ENCODE assay signal across 8 cellular contexts in the genomic region with DNA sequence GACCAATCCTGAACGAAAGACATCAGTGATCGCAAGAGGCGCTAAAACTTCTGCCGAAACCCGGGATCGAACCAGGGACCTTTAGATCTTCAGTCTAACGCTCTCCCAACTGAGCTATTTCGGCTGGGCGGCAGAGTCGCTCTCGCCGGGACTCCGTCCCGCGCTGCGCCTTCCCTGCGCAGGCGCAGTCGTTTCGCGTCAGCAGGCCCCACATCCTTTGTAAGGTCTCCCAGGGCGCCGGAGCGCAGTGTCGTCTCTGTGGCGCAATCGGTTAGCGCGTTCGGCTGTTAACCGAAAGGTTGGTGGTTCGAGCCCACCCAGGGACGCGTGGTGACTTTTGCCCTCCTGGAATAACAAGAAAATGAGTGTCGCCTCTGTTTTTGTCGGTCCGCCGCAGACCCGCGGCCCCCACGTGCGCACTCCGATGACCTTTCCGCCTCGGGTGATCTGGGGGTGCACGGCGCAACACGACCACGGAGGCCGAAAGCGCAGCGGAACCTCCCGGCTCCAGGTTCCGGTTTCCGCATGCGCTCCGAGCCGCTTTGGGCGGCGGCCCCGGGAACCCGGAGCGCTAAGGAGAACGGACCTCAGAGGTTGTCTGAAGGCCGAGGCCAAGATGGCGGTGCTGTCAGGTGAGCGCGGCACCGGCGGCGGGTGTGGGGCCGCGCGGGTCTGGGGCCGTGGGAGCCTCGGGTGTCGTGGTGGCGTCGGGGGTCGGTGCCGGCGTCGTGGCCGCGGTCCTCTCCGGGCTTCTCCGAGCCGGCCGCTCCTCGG. TPM values are rescaled to one million over a fixed set of nuclear protein-coding genes. Genes with fewer than 3 reads are reported as not detected.
DNase-seq lines count a peak whose midpoint lies in the region; ATAC-seq and TF ChIP-seq lines count a peak whose summit lies in the region.

Gene NDUFS7, plus strand, starts transcription at position 597 of the 774 bp plus-strand sequence. Its CDS starts 20 bp downstream, at position 617.

- no peaks in the 10 kb centered on the region for H3K9me3 Mint-ChIP-seq in activated naive CD4-positive, alpha-beta T cell treated with anti-CD3 and anti-CD28 coated beads, Interleukin-2, amount 50 U/mL, for 24 hours
- H3K9me3 Mint-ChIP-seq in osteocyte (ENCODE audit: unreplicated experiment) = no peaks in the 10 kb centered on the region

- peaks cover 11 to 18% of the 10 kb centered on the region in 2 donors for H3K4me1 ChIP-seq in thoracic aorta (ENCODE audit: control insufficient read depth in 1 of 2, low read depth in 2 of 2)

- ATAC-seq in HG02623 (IDR thresholded peaks at IDR 0.05; ENCODE audit: unreplicated experiment) (peak; percentile 71), thoracic aorta (ENCODE audit: insufficient number of reproducible peaks, low FRiP score, low read depth) (peak; percentile 94)

- peak within 1 kb of the TSS; percentile 91 for H3K4me3 Mint-ChIP-seq in activated naive CD4-positive, alpha-beta T cell treated with anti-CD3 and anti-CD28 coated beads, Interleukin-2, amount 50 U/mL, for 24 hours
- H3K4me3 Mint-ChIP-seq in osteocyte (ENCODE audit: unreplicated experiment) = peak within 1 kb of the TSS; percentile 85

- peaks cover 6% of the 10 kb centered on the region for H3K36me3 ChIP-seq in thoracic aorta

- peak; percentile 84 for DNase-seq in GM12864 (ENCODE audit: low read depth)
- DNase-seq in NCI-H1105 (lab: John Stamatoyannopoulos, UW) = peak; percentile 78
- peak; percentile 83 for DNase-seq in SKM-1 (lab: John Stamatoyannopoulos, UW; ENCODE audit: unreplicated experiment)
- peak; percentile 91 for DNase-seq in glomerular visceral epithelial cell (ENCODE audit: extremely low spot score)
- DNase-seq in osteocyte (ENCODE audit: extremely low spot score, unreplicated experiment) = peak; percentile 98
- peak; percentile 50 for DNase-seq in thoracic aorta (ENCODE audit: low spot score)

- TF ChIP-seq CTCF in GM12864 (IDR thresholded peaks at IDR 0.05; ENCODE audit: low read depth, low read length, missing control alignments) = peak; percentile 36
- TF ChIP-seq CTCF in osteocyte (IDR thresholded peaks at IDR 0.05) = peak; percentile 29
- TF ChIP-seq CTCF in thoracic aorta (IDR thresholded peaks at IDR 0.05) = peak; percentile 47

- H3K36me3 Mint-ChIP-seq in activated naive CD4-positive, alpha-beta T cell treated with anti-CD3 and anti-CD28 coated beads, Interleukin-2, amount 50 U/mL, for 24 hours = peaks cover 6% of the 10 kb centered on the region
- no peaks in the 10 kb centered on the region for H3K36me3 Mint-ChIP-seq in osteocyte (ENCODE audit: unreplicated experiment)

- peak within 1 kb of the TSS; percentile 100 for H3K27ac Mint-ChIP-seq in activated naive CD4-positive, alpha-beta T cell treated with anti-CD3 and anti-CD28 coated beads, Interleukin-2, amount 50 U/mL, for 24 hours
- H3K27ac Mint-ChIP-seq in osteocyte (ENCODE audit: unreplicated experiment) = peak within 1 kb of the TSS; percentile 85

- H3K4me3 ChIP-seq in GM12864 (ENCODE audit: low read depth, low read length) (peak within 1 kb of the TSS; percentile 100), thoracic aorta (peak within 1 kb of the TSS; percentile 100)

- peaks cover 22% of the 10 kb centered on the region for H3K4me1 Mint-ChIP-seq in activated naive CD4-positive, alpha-beta T cell treated with anti-CD3 and anti-CD28 coated beads, Interleukin-2, amount 50 U/mL, for 24 hours
- peaks cover 18% of the 10 kb centered on the region for H3K4me1 Mint-ChIP-seq in osteocyte (ENCODE audit: unreplicated experiment)

- H3K9me3 ChIP-seq in thoracic aorta = no peaks in the 10 kb centered on the region

- no peaks in the 10 kb centered on the region for H3K27me3 ChIP-seq in thoracic aorta (replicated peaks; ENCODE audit: insufficient read depth)

- H3K27ac ChIP-seq in thoracic aorta = peak within 1 kb of the TSS; percentile 81 to 82

- H3K27me3 Mint-ChIP-seq in activated naive CD4-positive, alpha-beta T cell treated with anti-CD3 and anti-CD28 coated beads, Interleukin-2, amount 50 U/mL, for 24 hours = peaks cover 3% of the 10 kb centered on the region
- H3K27me3 Mint-ChIP-seq in osteocyte (ENCODE audit: unreplicated experiment) = no peaks in the 10 kb centered on the region

RNA-seq across cellular contexts. Expression of gene NDUFS7, which starts in this region (rescaled TPM):
- total RNA-seq in osteocyte = 71.7 and 74.4 TPM in 2 replicates
- 100 to 1,000 TPM in 1 of 2 donors, 10 to 100 TPM in 1; 83.3 to 110 TPM for total RNA-seq in thoracic aorta

Comparison
In these comparisons a context has a peak if more than half of its experiments do, and no peak if none do; other contexts are left out.
1. Peak in every context shown above with its lines: DNase-seq, ATAC-seq, H3K4me3 ChIP-seq and H3K27ac ChIP-seq.